ENCODE assay signal across 22 cellular contexts in the genomic region with DNA sequence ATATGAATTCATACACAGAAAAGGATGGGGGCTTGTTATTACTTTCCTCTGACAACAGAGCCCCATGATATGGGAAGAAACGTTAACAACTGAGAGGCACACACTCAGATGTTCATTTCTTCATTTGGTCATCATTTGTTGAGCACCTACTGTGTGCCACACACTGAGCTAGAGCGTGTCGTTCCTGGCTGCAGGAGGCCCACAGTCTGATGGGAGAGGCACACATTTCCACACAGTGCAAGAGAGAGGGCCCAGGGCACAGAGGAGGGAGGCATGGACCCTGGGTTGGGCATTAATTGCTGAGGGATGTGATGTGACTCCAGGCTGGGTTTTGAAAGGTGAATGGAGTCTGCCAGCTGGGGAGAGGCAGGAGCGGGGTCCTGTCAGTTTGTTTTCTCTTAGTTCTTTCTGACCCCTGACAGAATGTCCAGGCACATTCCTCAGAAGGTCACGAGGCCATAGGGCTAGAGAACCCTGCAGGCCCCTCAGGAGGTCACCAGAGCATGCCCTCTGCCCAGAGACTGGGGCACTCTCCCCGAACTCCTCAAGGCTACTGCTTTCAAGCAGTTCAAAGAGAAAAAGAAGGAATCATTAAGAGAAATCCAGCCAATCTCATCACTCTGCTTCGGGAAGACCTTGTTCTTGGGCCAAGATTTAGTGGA.
"Had no signal": no experiment of that assay in that cellular context is flagged by ENCODE, and none has a peak within 500 bp of the region (broad histone marks: within the 10 kb centered on the region; RNA-seq: fewer than 3 reads in every experiment).

No MANE protein-coding gene starts in this region.

- H3K4me1 ChIP-seq: foreskin keratinocyte, pancreas, upper lobe of right lung, vagina had no signal

- ATAC-seq: foreskin keratinocyte, left colon, left ventricle myocardium superior, pancreas, right cardiac atrium, upper lobe of right lung had no signal

- H3K9me3 ChIP-seq: pancreas, tibial artery, upper lobe of right lung, vagina had no signal

- H3K27ac Mint-ChIP-seq: naive B cell, nephron, progenitor cell of endocrine pancreas had no signal

- H3K4me3 ChIP-seq: dorsolateral prefrontal cortex, lung, pancreas, smooth muscle cell, tibial artery, upper lobe of right lung, vagina had no signal

- H3K4me3 Mint-ChIP-seq: naive B cell, nephron had no signal

- DNase-seq: cortex of kidney; dorsolateral prefrontal cortex; erythroblast; foreskin keratinocyte; head of caudate nucleus; hippocampal formation; left colon; left ventricle myocardium superior; mesendoderm; naive B cell; nucleus accumbens; pancreas; right cardiac atrium; stimulated activated CD4-positive, alpha-beta T cell treated with anti-CD3 and anti-CD28 coated beads, Interleukin-2, amount 100 ng/mL, for 48 hours; stimulated activated naive CD4-positive, alpha-beta T cell treated with Interleukin-2 at 50 U/mL for 16 hours; tibial artery; upper lobe of right lung had no signal

- H3K4me2 ChIP-seq: smooth muscle cell had no signal

- H3K27ac ChIP-seq: dorsolateral prefrontal cortex, foreskin keratinocyte, pancreas, tibial artery, upper lobe of right lung, vagina had no signal

- H3K36me3 ChIP-seq: pancreas, upper lobe of right lung, vagina had no signal

- H3K27me3 Mint-ChIP-seq: naive B cell had no signal

- H3K9me3 Mint-ChIP-seq: naive B cell, nephron had no signal

- H3K27me3 ChIP-seq: dorsolateral prefrontal cortex, foreskin keratinocyte, pancreas, tibial artery, upper lobe of right lung, vagina had no signal
